Comparison of ENCODE assay signal across 13 cellular contexts in the genomic region with DNA sequence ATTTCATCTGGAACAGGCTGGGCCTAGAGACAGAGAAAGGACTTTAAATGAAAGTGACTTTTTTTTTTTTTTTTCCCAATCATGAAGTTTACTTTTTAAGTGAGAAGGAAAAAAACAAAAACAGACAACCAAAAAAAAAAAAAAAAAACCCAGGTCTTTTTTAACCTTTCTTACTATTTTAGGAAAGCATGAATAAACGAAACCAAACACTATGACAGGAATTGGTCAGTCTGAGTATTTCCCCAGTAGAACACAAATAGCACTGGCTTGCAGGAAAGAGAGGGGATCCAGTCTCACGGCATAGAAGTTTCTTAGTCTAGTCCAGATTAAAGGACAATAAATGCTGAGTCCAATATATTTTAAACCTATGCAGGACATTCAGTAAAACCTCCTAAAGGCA.
A peak's percentile ranks its signal among the peaks of the same experiment; 100 is the strongest.
DNase-seq lines count a peak whose midpoint lies in the region; ATAC-seq and TF ChIP-seq lines count a peak whose summit lies in the region.
"Had no signal": no experiment of that assay in that cellular context is flagged by ENCODE, and none has a peak within 500 bp of the region (broad histone marks: within the 10 kb centered on the region; RNA-seq: fewer than 3 reads in every experiment).

No MANE protein-coding gene starts in this region.

- TF ChIP-seq POLR2A in erythroblast (IDR thresholded peaks at IDR 0.05; ENCODE audit: low read length), result no peak

- in situ Hi-C loops in GM13976 (cut with MboI; ENCODE audit: low sequenced_read_pairs, unreplicated experiment), result no loop called here

- no peak for TF ChIP-seq CTCF in GM13976 (IDR thresholded peaks at IDR 0.05; ENCODE audit: borderline replicate concordance, control extremely low read depth, extremely low read depth, insufficient read depth, missing control alignments)

- peak; percentile 62 for ATAC-seq in GM19397 (IDR thresholded peaks at IDR 0.05; ENCODE audit: unreplicated experiment)
- peak; percentile 79 for ATAC-seq in HG02623 (IDR thresholded peaks at IDR 0.05; ENCODE audit: unreplicated experiment)
- ATAC-seq in HG03457 (IDR thresholded peaks at IDR 0.05; ENCODE audit: unreplicated experiment), result peak; percentile 62

- DNase-seq in GM13976 (ENCODE audit: low spot score) (peak; percentile 52), NCI-H524 (lab: John Stamatoyannopoulos, UW) (no peak), erythroblast (lab: John Stamatoyannopoulos, UW) (no peak), kidney glomerular epithelial cell (lab: John Stamatoyannopoulos, UW) (no peak)
- DNase-seq in stimulated activated naive CD4-positive, alpha-beta T cell treated with Interleukin-2 at 50 U/mL for 16 hours (lab: John Stamatoyannopoulos, UW), result no peak
- DNase-seq: ACHN; activated CD4-positive, CD25-positive, alpha-beta regulatory T cell; immature natural killer cell; NCI-H2029 treated with DMSO at 0.1 percent for 48 hours; ovary had no signal
